Comparison of ENCODE assay signal across 21 cellular contexts in the genomic region with DNA sequence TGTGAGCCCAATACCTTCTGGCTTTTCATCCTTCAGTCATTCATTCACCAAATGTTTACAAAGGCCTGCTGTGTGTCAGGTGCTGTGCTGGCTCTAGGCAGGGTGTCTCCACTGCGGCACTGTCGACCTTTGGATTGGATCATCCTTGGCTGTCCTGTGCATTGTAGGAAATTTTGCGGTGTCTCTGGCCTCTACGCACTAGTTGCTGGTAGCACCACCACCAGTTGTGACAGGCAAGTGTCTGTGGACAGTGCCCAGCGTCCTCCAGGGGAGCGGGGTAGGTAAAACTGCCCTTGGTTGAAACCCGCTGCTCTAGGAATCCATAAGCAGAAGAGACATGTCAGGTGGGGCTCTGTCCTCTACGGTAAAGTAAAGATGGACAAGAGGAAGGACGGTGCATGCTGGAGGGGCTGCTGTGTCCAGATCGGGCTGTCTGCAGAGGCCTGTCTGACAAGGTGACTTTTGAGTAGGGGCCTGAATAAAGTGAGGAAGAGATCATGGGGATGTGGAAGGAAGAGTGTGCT.
DNase-seq lines count a peak whose midpoint lies in the region; ATAC-seq, FAIRE-seq and TF ChIP-seq lines count a peak whose summit lies in the region.
"Had no signal": no experiment of that assay in that cellular context is flagged by ENCODE, and none has a peak within 500 bp of the region (broad histone marks: within the 10 kb centered on the region; RNA-seq: fewer than 3 reads in every experiment).

No MANE protein-coding gene starts in this region.

- ATAC-seq in HG02759 (IDR thresholded peaks at IDR 0.05; ENCODE audit: unreplicated experiment): no peak
- ATAC-seq: GM23338, HCT116 had no signal

- peaks cover 21 to 44% of the 10 kb centered on the region in 2 experiments for H3K4me1 Mint-ChIP-seq in H9

- peak overlapping the region; percentile 56; the same call in 1 of the 2 replicates for H3K27ac ChIP-seq in BLaER1
- H3K27ac ChIP-seq in H9 (ENCODE audit: insufficient read length, low read depth, low read length): no peak overlapping the region
- no peak overlapping the region for H3K27ac ChIP-seq in kidney (ENCODE audit: low read depth in 2 of 2, low read length in 2 of 2)
- no peak overlapping the region for H3K27ac ChIP-seq in spleen
- H3K27ac ChIP-seq: C4-2B had no signal

- H3K36me3 Mint-ChIP-seq in H9 (ENCODE audit: insufficient read depth in 1 of 3, low read depth in 3 of 3): no peaks in the 10 kb centered on the region

- H3K36me3 ChIP-seq in BLaER1: peaks cover 20% of the 10 kb centered on the region; the same call in 1 of the 2 replicates
- H3K36me3 ChIP-seq in kidney (ENCODE audit: control insufficient read depth in 1 of 2, insufficient read depth in 2 of 2, low read length in 2 of 2): no peaks in the 10 kb centered on the region
- peaks cover 0 to 20% (median 0%) of the 10 kb centered on the region in 6 donors for H3K36me3 ChIP-seq in spleen
- H3K36me3 ChIP-seq: BE2C had no signal

- no peak overlapping the region for H2BK20ac ChIP-seq in H9 (ENCODE audit: low read depth, low read length, poor library complexity, severe bottlenecking)

- no peak overlapping the region for H3K18ac ChIP-seq in H9 (ENCODE audit: insufficient read length, low read depth, low read length)

- no peak overlapping the region for H4K8ac ChIP-seq in H9 (replicated peaks; ENCODE audit: insufficient read length, low read depth, low read length)

- no peaks in the 10 kb centered on the region for H3K79me1 ChIP-seq in H9 (ENCODE audit: insufficient read depth, low read depth, low read length, poor library complexity, severe bottlenecking)

- no peak overlapping the region for H2AFZ ChIP-seq in H9 (ENCODE audit: low read length)
- H2AFZ ChIP-seq: GM23338 had no signal

- TF ChIP-seq CTCF in H9 (conservative IDR thresholded peaks at IDR 0.05): no peak
- TF ChIP-seq CTCF in kidney (IDR thresholded peaks at IDR 0.05; ENCODE audit: borderline replicate concordance, extremely low read depth, insufficient read depth): no peak
- no peak for TF ChIP-seq CTCF in spleen (IDR thresholded peaks at IDR 0.05 in 8 of 11, conservative IDR thresholded peaks at IDR 0.05 in 3 of 11)

- H3K14ac ChIP-seq in H9 (ENCODE audit: insufficient read depth, low read length): no peak overlapping the region; the same call in 1 of the 2 replicates

- H3K23ac ChIP-seq in H9 (ENCODE audit: insufficient read length, low read depth, low read length): no peak overlapping the region

- no CpG with 5 or more reads among the region's 10 CpGs for WGBS in H9 (ENCODE audit: extremely low coverage, insufficient read length, low lambda C conversion rate)
- WGBS in spleen, 5 donors: 97 to 98% (median 98%) methylated on average over 10 of the region's 10 CpGs

- H3K27me3 ChIP-seq in BLaER1 (no peaks in the 10 kb centered on the region), H9 (ENCODE audit: insufficient read depth, low read length) (no peaks in the 10 kb centered on the region), spleen (replicated peaks in 1 of 7) (no peaks in the 10 kb centered on the region)
- H3K27me3 ChIP-seq: BE2C had no signal

- H3K4me3 ChIP-seq in BLaER1: no peak overlapping the region
- no peak overlapping the region for H3K4me3 ChIP-seq in kidney (ENCODE audit: low read length in 2 of 2)
- H3K4me3 ChIP-seq in spleen: no peak overlapping the region
- H3K4me3 ChIP-seq: GM23338 had no signal

- H2BK120ac ChIP-seq in H9 (ENCODE audit: low read depth, low read length, poor library complexity, severe bottlenecking): no peak overlapping the region

- H3K9ac ChIP-seq in BLaER1 (no peak overlapping the region), H9 (ENCODE audit: extremely low read depth, insufficient read length, low read length) (no peak overlapping the region), kidney (ENCODE audit: low read length in 2 of 2) (no peak overlapping the region)

- no peaks in the 10 kb centered on the region for H3K79me2 ChIP-seq in H9 (ENCODE audit: insufficient read depth, low read length)

- no peak overlapping the region for H2BK5ac ChIP-seq in H9 (ENCODE audit: insufficient read length, low read length)

- H3K4ac ChIP-seq in H9 (ENCODE audit: low read depth, low read length): no peak overlapping the region

- intact Hi-C loops in kidney (cut with DNase I) (no loop called here), spleen (cut with DNase I; ENCODE audit: low total_unique reads) (no loop called here)

- no peak overlapping the region for H4K5ac ChIP-seq in H9 (ENCODE audit: insufficient read length, low read depth, low read length)

- TF ChIP-seq POLR2A in spleen (IDR thresholded peaks at IDR 0.05): no peak

- H2BK12ac ChIP-seq in H9 (ENCODE audit: insufficient read length, low read depth, low read length): no peak overlapping the region

- H3K9me3 ChIP-seq in BLaER1 (no peaks in the 10 kb centered on the region), H9 (ENCODE audit: control insufficient read depth, low read depth, low read length) (no peaks in the 10 kb centered on the region), kidney (ENCODE audit: control insufficient read depth in 1 of 2, low read length in 2 of 2) (no peaks in the 10 kb centered on the region), spleen (no peaks in the 10 kb centered on the region)
- H3K9me3 ChIP-seq: BE2C, Caco-2 had no signal

- H2BK15ac ChIP-seq in H9 (ENCODE audit: low read depth, low read length): no peak overlapping the region

- H4K20me1 ChIP-seq in BLaER1: no peaks in the 10 kb centered on the region
- H4K20me1 ChIP-seq in H9 (ENCODE audit: control insufficient read depth, insufficient read depth, insufficient read length): no peaks in the 10 kb centered on the region

- H3K4me3 Mint-ChIP-seq in H9: no peak overlapping the region
- H3K4me3 Mint-ChIP-seq: CD4-positive, alpha-beta T cell; GM23338; HFFc6 had no signal

- no peak overlapping the region for H3T11ph ChIP-seq in H9 (ENCODE audit: low read length)

- H3K23me2 ChIP-seq in H9 (ENCODE audit: insufficient read length, low read depth, low read length, poor library complexity, severe bottlenecking): no peaks in the 10 kb centered on the region

- H3K27me3 Mint-ChIP-seq in H9 (ENCODE audit: low read depth): peaks cover 14% of the 10 kb centered on the region
- H3K27me3 Mint-ChIP-seq: CD4-positive, alpha-beta T cell had no signal

- no peak overlapping the region for H3K56ac ChIP-seq in H9 (ENCODE audit: insufficient read length, low read depth, low read length)

- H3K27ac Mint-ChIP-seq in H9: peak overlapping the region in 2 of 3 experiments; percentile 57 to 59; a peak in 1 of 7 replicates
- H3K27ac Mint-ChIP-seq: CD4-positive, alpha-beta T cell; GM23338; HFFc6 had no signal

- peaks cover 0 to 4% of the 10 kb centered on the region in 2 experiments; a peak in 2 of 5 replicates for H3K9me3 Mint-ChIP-seq in H9
- H3K9me3 Mint-ChIP-seq: CD4-positive, alpha-beta T cell; GM23338; HFFc6 had no signal

- no peak overlapping the region for H3K4me2 ChIP-seq in BLaER1
- no peak overlapping the region for H3K4me2 ChIP-seq in H9 (ENCODE audit: insufficient read depth, insufficient read length, low read length)
- H3K4me2 ChIP-seq: GM23338 had no signal

- no peak for FAIRE-seq in kidney (lab: Jason Lieb, UNC)
- FAIRE-seq: A204.1, D721Med, G401.6, GM12892, GM18507, H54 had no signal

- H3K4me1 ChIP-seq in BLaER1 (peaks cover 59% of the 10 kb centered on the region), H9 (ENCODE audit: insufficient read depth, low read length) (no peaks in the 10 kb centered on the region), kidney (ENCODE audit: control insufficient read depth in 1 of 2, insufficient read depth in 1 of 2, low read depth in 1 of 2, low read length in 2 of 2) (peaks cover 35% of the 10 kb centered on the region in 2 donors), spleen (peaks cover 7 to 57% (median 31%) of the 10 kb centered on the region in 6 donors)
- H3K4me1 ChIP-seq: BE2C had no signal

- no peak overlapping the region for H4K91ac ChIP-seq in H9 (ENCODE audit: insufficient read length, low read depth, low read length)

- DNase-seq in H9: no peak
- peak; percentile 10 for DNase-seq in kidney
- DNase-seq in spleen: peak; percentile 38
- DNase-seq in nucleus accumbens (lab: John Stamatoyannopoulos, UW): no peak
- DNase-seq in ecto neural progenitor cell (ENCODE audit: low spot score): no peak
- DNase-seq: ACHN; BE2C; Caco-2; CD4-positive, alpha-beta T cell; HFFc6 had no signal

- no peak overlapping the region for H2AK5ac ChIP-seq in H9 (ENCODE audit: insufficient read length, low read length)

Comparison
In these comparisons a context has a peak if more than half of its experiments do, and no peak if none do; other contexts are left out.
1. DNase-seq: peak in kidney (single experiment) and spleen (single experiment); none in H9 (single experiment), nucleus accumbens (0 of 56) and ecto neural progenitor cell (single experiment).